8 cellular contexts compared by ENCODE assay signal in genomic region chr9:130172858-130173461, GRCh38. TPM values are rescaled to one million over a fixed set of nuclear protein-coding genes. Genes with fewer than 3 reads are reported as not detected.
A peak's percentile ranks its signal among the peaks of the same experiment; 100 is the strongest.
DNase-seq lines count a peak whose midpoint lies in the region; ATAC-seq and TF ChIP-seq lines count a peak whose summit lies in the region.

No MANE protein-coding gene starts in this region.

- CTCF ChIA-PET in HEK293 (lab: Yijun Ruan, JAX), result interaction anchor here (1.0 to 1.9 kb wide), 3 partner anchors 14 to 171 kb away, joined by 4 to 8 read pairs (median 8); no protein-coding TSS in a partner anchor
- CTCF ChIA-PET in WTC11 (lab: Charles Lee), result interaction anchor here (0.8 to 2.9 kb wide), 7 partner anchors 10 to 155 kb away, joined by 3 to 14 read pairs (median 5); no protein-coding TSS in a partner anchor

- H3K36me3 ChIP-seq in HEK293 (ENCODE audit: control insufficient read depth in 2 of 2, insufficient read depth in 1 of 2, low read length in 2 of 2), result no peaks in the 10 kb centered on the region

- TF ChIP-seq CTCF in HEK293 (tag by site-specific recombination; IDR thresholded peaks at IDR 0.05), result peak; percentile 80
- no peak for TF ChIP-seq CTCF in WTC11 (IDR thresholded peaks at IDR 0.05)
- TF ChIP-seq CTCF in choroid plexus epithelial cell (conservative IDR thresholded peaks at IDR 0.05; ENCODE audit: low read depth, low read length), result no peak

- H3K27ac Mint-ChIP-seq in WTC11 (0 out of 2 replicates have a peak overlapping the region, but pooled peaks have one; percentile 19), memory B cell (no peak overlapping the region)
- H3K27ac Mint-ChIP-seq in stimulated activated effector memory CD8-positive, alpha-beta T cell treated with anti-CD3 and anti-CD28 coated beads, Interleukin-12 subunit alpha, Interleukin-12 subunit beta, amount 100 ng/mL, for 72 hours, result peak overlapping the region; percentile 43

- H3K4me1 ChIP-seq in HEK293 (ENCODE audit: control insufficient read depth, insufficient read depth, low read length), result peaks cover 3% of the 10 kb centered on the region

- H3K27ac ChIP-seq in HEK293 (ENCODE audit: extremely low read depth, low read depth, low read length), result no peak overlapping the region; the same call in 1 of the 2 replicates

- POLR2A ChIA-PET in HEK293 (lab: Yijun Ruan, JAX), result interaction anchor here (0.7 to 1.4 kb wide), 3 partner anchors 14 to 167 kb away, joined by 3 to 5 read pairs (median 3); no protein-coding TSS in a partner anchor
- POLR2A ChIA-PET in WTC11 (lab: Charles Lee), result interaction anchor here (0.7 kb wide), 1 partner anchor 48 kb away, joined by 3 read pairs; no protein-coding TSS in a partner anchor

- peak overlapping the region; percentile 54 for H3K4me3 ChIP-seq in HEK293 (ENCODE audit: low read depth, low read length)
- H3K4me3 ChIP-seq in choroid plexus epithelial cell (ENCODE audit: low read depth, low read length), result peak overlapping the region; percentile 65

- H3K27me3 Mint-ChIP-seq in WTC11 (ENCODE audit: low read depth), result peaks cover 9% of the 10 kb centered on the region
- H3K27me3 Mint-ChIP-seq in memory B cell, result peaks cover 30% of the 10 kb centered on the region

- H3K9me3 Mint-ChIP-seq in WTC11 (no peaks in the 10 kb centered on the region), memory B cell (no peaks in the 10 kb centered on the region)
- H3K9me3 Mint-ChIP-seq in stimulated activated effector memory CD8-positive, alpha-beta T cell treated with anti-CD3 and anti-CD28 coated beads, Interleukin-12 subunit alpha, Interleukin-12 subunit beta, amount 100 ng/mL, for 72 hours, result no peaks in the 10 kb centered on the region

- H3K4me3 Mint-ChIP-seq in WTC11 (peak overlapping the region; percentile 76), memory B cell (peak overlapping the region; percentile 64)
- peak overlapping the region; percentile 69 for H3K4me3 Mint-ChIP-seq in stimulated activated effector memory CD8-positive, alpha-beta T cell treated with anti-CD3 and anti-CD28 coated beads, Interleukin-12 subunit alpha, Interleukin-12 subunit beta, amount 100 ng/mL, for 72 hours

- DNase-seq in WTC11 (ENCODE audit: low spot score) (no peak), choroid plexus epithelial cell (ENCODE audit: low read depth) (no peak), memory B cell (ENCODE audit: low spot score in 2 of 2) (no peak), NAMALWA (ENCODE audit: low spot score) (no peak)
- DNase-seq in stimulated activated effector memory CD8-positive, alpha-beta T cell treated with anti-CD3 and anti-CD28 coated beads, Interleukin-12 subunit alpha, Interleukin-12 subunit beta, amount 100 ng/mL, for 72 hours (ENCODE audit: low spot score in 2 of 2), result peak; percentile 16 to 55
- DNase-seq in NK-92 treated with Interleukin-12 subunit alpha and Interleukin-12 subunit beta, amount 100 ng/mL, for 24 hours (lab: John Stamatoyannopoulos, UW), result no peak

- no peaks in the 10 kb centered on the region for H3K9me3 ChIP-seq in HEK293 (ENCODE audit: control insufficient read depth, insufficient read depth, low read depth, low read length)

- H3K4me1 Mint-ChIP-seq in WTC11 (peaks cover 17% of the 10 kb centered on the region), memory B cell (peaks cover 2% of the 10 kb centered on the region)
- peaks cover 39% of the 10 kb centered on the region for H3K4me1 Mint-ChIP-seq in stimulated activated effector memory CD8-positive, alpha-beta T cell treated with anti-CD3 and anti-CD28 coated beads, Interleukin-12 subunit alpha, Interleukin-12 subunit beta, amount 100 ng/mL, for 72 hours

- ATAC-seq in WTC11, result peak; percentile 14
- no peak for ATAC-seq in memory B cell (ENCODE audit: low read depth)
- ATAC-seq in stimulated activated effector memory CD8-positive, alpha-beta T cell treated with anti-CD3 and anti-CD28 coated beads, Interleukin-12 subunit alpha, Interleukin-12 subunit beta, amount 100 ng/mL, for 72 hours, result peak; percentile 39
- ATAC-seq in GM18873 (IDR thresholded peaks at IDR 0.05; ENCODE audit: low FRiP score, unreplicated experiment), result no peak

- H3K36me3 Mint-ChIP-seq in WTC11, result no peaks in the 10 kb centered on the region
- H3K36me3 Mint-ChIP-seq in memory B cell, result no peaks in the 10 kb centered on the region
- H3K36me3 Mint-ChIP-seq in stimulated activated effector memory CD8-positive, alpha-beta T cell treated with anti-CD3 and anti-CD28 coated beads, Interleukin-12 subunit alpha, Interleukin-12 subunit beta, amount 100 ng/mL, for 72 hours, result peaks cover 26% of the 10 kb centered on the region

TF ChIP-seq in HEK293, 187 proteins besides CTCF, POLR2A, EP300 and RAD21 (continues in another document):
- TF ChIP-seq ZNF776 (tag by site-specific recombination; IDR thresholded peaks at IDR 0.05; ENCODE audit: borderline replicate concordance) (no peak), ZNF398 (tag by site-specific recombination; IDR thresholded peaks at IDR 0.05) (peak; percentile 98), ZNF513 (tag by site-specific recombination; IDR thresholded peaks at IDR 0.05) (no peak), ZNF561 (tag by site-specific recombination; IDR thresholded peaks at IDR 0.05; ENCODE audit: borderline replicate concordance) (no peak)

TF ChIP-seq in WTC11, 78 proteins besides CTCF, POLR2A, EP300 and RAD21 (continues in another document):
- TF ChIP-seq NFE2L1 (CRISPR knock-in tag; IDR thresholded peaks at IDR 0.05) (no peak), MYBL2 (CRISPR knock-in tag; IDR thresholded peaks at IDR 0.05) (no peak), FOXJ3 (CRISPR knock-in tag; IDR thresholded peaks at IDR 0.05; ENCODE audit: borderline replicate concordance) (no peak), ATF1 (CRISPR knock-in tag; IDR thresholded peaks at IDR 0.05) (no peak), NFATC4 (CRISPR knock-in tag; IDR thresholded peaks at IDR 0.05) (no peak), KAT7 (CRISPR knock-in tag; IDR thresholded peaks at IDR 0.05; ENCODE audit: borderline replicate concordance) (peak; percentile 27; the same call in 1 of the 2 replicates), OVOL2 (CRISPR knock-in tag; IDR thresholded peaks at IDR 0.05; ENCODE audit: borderline replicate concordance) (no peak), ZNF121 (CRISPR knock-in tag; IDR thresholded peaks at IDR 0.05) (0 out of 2 replicates have a peak, but pooled peaks have one; percentile 12), ZNF423 (CRISPR knock-in tag; IDR thresholded peaks at IDR 0.05) (peak; percentile 38; the same call in 1 of the 2 replicates), SMAD4 (CRISPR knock-in tag; IDR thresholded peaks at IDR 0.05) (no peak), TP53 (CRISPR knock-in tag; IDR thresholded peaks at IDR 0.05) (no peak), PRRX2 (CRISPR knock-in tag; IDR thresholded peaks at IDR 0.05) (no peak), FOXP4 (CRISPR knock-in tag; IDR thresholded peaks at IDR 0.05) (no peak), JUN (CRISPR knock-in tag; IDR thresholded peaks at IDR 0.05) (no peak), SOX15 (CRISPR knock-in tag; IDR thresholded peaks at IDR 0.05) (no peak), ZNF281 (CRISPR knock-in tag; IDR thresholded peaks at IDR 0.05) (no peak), E2F5 (CRISPR knock-in tag; IDR thresholded peaks at IDR 0.05) (0 out of 2 replicates have a peak, but pooled peaks have one; percentile 40)

RNA-seq across cellular contexts. Expression of gene NCS1, which starts 0.8 kb away (rescaled TPM):
- total RNA-seq in WTC11 (2021), result 31.8 to 32.6 TPM (median 32.4 TPM) in 3 replicates

Comparison
In these comparisons a context has a peak if more than half of its experiments do, and no peak if none do; other contexts are left out.
1. ATAC-seq: peak in WTC11 (single experiment) and stimulated activated effector memory CD8-positive, alpha-beta T cell treated with anti-CD3 and anti-CD28 coated beads, Interleukin-12 subunit alpha, Interleukin-12 subunit beta, amount 100 ng/mL, for 72 hours (single experiment); none in memory B cell (single experiment) and GM18873 (single experiment).
2. DNase-seq: peak in stimulated activated effector memory CD8-positive, alpha-beta T cell treated with anti-CD3 and anti-CD28 coated beads, Interleukin-12 subunit alpha, Interleukin-12 subunit beta, amount 100 ng/mL, for 72 hours (2 of 2); none in WTC11 (single experiment), choroid plexus epithelial cell (single experiment), memory B cell (0 of 2), NAMALWA (single experiment) and NK-92 treated with Interleukin-12 subunit alpha and Interleukin-12 subunit beta, amount 100 ng/mL, for 24 hours (single experiment).
3. Of the 8 proteins assayed by ChIP-seq in both HEK293 and WTC11: peak only in HEK293: CTCF; only in WTC11: ZNF121 and ZNF423; in both: none; in neither: 5.
4. Peak in every context shown above with its lines, with median percentiles within 50 percentile points of each other: H3K4me3 Mint-ChIP-seq.